8 cellular contexts compared by ENCODE assay signal in the genomic region with DNA sequence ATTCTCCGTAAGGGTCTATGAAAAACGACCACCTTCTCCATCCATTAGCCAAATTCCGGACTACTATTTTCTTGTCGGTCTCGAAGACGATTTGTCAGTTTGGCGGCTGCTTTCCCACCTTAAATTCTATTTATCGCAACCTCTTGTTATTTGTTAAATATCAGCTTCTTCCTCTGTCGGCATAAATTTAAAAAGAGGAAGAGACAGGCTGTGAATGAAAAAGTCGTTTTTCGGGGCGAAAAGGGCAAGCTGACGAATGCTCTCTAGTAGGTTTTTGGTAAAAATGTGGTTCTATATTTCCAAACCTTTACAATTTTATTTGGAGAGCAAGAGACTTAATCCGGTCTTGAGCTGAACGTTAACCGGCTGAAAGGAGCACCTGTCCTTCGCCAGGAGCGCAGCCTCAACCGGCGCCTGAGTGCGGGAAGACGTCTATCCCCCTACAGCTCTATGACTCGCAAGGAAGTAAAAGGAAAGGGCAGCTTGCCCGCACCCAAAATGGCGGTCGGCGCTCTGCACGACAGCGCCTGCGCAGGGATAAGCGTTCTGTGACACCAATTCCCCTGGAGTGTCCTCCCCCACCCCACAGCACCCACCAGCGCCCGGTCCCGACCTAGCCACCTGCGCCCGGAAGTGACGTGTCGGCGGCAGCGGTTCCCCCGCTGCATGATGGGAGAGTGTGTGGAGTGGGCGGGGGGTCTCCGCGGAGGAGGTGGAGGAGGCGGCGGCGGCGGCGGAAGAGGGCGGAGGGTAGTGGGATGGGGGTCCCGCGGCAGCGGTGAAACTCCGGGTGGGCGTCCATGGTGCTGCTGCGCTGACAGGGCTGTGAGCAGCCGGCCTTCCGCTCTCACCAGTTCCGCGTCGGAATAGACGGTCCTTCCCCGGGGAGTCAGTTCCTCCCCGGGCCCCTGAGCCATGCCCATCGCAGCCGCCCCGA. TPM values are rescaled to one million over a fixed set of nuclear protein-coding genes. Genes with fewer than 3 reads are reported as not detected.
DNase-seq lines count a peak whose midpoint lies in the region; ATAC-seq, FAIRE-seq and TF ChIP-seq lines count a peak whose summit lies in the region.

A gene with protein sequence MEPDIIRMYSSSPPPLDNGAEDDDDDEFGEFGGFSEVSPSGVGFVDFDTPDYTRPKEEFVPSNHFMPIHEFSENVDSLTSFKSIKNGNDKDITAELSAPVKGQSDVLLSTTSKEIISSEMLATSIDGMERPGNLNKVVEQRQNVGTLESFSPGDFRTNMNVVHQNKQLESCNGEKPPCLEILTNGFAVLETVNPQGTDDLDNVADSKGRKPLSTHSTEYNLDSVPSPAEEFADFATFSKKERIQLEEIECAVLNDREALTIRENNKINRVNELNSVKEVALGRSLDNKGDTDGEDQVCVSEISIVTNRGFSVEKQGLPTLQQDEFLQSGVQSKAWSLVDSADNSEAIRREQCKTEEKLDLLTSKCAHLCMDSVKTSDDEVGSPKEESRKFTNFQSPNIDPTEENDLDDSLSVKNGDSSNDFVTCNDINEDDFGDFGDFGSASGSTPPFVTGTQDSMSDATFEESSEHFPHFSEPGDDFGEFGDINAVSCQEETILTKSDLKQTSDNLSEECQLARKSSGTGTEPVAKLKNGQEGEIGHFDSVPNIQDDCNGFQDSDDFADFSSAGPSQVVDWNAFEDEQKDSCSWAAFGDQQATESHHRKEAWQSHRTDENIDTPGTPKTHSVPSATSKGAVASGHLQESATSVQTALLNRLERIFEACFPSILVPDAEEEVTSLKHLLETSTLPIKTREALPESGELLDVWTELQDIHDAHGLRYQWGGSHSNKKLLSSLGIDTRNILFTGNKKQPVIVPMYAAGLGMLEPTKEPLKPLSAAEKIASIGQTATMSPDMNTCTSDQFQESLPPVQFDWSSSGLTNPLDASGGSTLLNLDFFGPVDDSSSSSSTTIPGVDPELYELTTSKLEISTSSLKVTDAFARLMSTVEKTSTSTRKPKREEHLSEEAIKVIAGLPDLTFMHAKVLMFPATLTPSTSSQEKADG (plus strand): TSS at position 662 of the 937 bp plus-strand sequence. CDS start 27,147 bp downstream, outside the sequence.

- TF ChIP-seq CTCF in OCI-LY7 (conservative IDR thresholded peaks at IDR 0.05; ENCODE audit: low read length) (no peak), endothelial cell of umbilical vein (IDR thresholded peaks at IDR 0.05; ENCODE audit: extremely low read depth in 1 of 2, insufficient read depth in 1 of 2, low read depth in 1 of 2, low read length in 2 of 2) (no peak)

- CTCF ChIA-PET in OCI-LY7 (lab: Charles Lee; ENCODE audit: unreplicated experiment): interaction anchor here (0.7 to 1.1 kb wide), 3 partner anchors 9 to 122 kb away, joined by 3 read pairs; no protein-coding TSS in a partner anchor
- CTCF ChIA-PET in endothelial cell of umbilical vein (lab: Charles Lee): interaction anchor here (0.9 to 3.7 kb wide), 31 partner anchors 9 to 532 kb away, joined by 3 to 84 read pairs (median 6); partner anchors contain the start of genes CEP68 and SERTAD2

- H3K9me1 ChIP-seq in endothelial cell of umbilical vein (replicated peaks; ENCODE audit: control insufficient read depth, extremely low read depth, insufficient read depth, low read length): no peaks in the 10 kb centered on the region

- no peaks in the 10 kb centered on the region for H3K9me3 ChIP-seq in OCI-LY7 (ENCODE audit: low read length)
- H3K9me3 ChIP-seq in endothelial cell of umbilical vein (replicated peaks; ENCODE audit: control insufficient read depth, insufficient read depth, low read length): no peaks in the 10 kb centered on the region

- H3K36me3 ChIP-seq in OCI-LY7 (ENCODE audit: insufficient read depth, low read length) (peaks cover 12% of the 10 kb centered on the region), endothelial cell of umbilical vein (ENCODE audit: control insufficient read depth in 2 of 2, extremely low read depth in 1 of 2, insufficient read depth in 2 of 2, low read length in 2 of 2) (no peaks in the 10 kb centered on the region)

- BruUV-seq in OCI-LY7 (replicated peaks; lab: Mats Ljungman, UMichigan) (TSS peak; percentile 97), endothelial cell of umbilical vein (replicated peaks; lab: Mats Ljungman, UMichigan) (TSS peak; percentile 95)

- peak within 1 kb of the TSS; percentile 84 for H3K4me3 ChIP-seq in OCI-LY7 (ENCODE audit: low read depth, low read length, poor library complexity, severe bottlenecking)
- peak within 1 kb of the TSS; percentile 93 to 98 (median 97) for H3K4me3 ChIP-seq in endothelial cell of umbilical vein (replicated peaks in 1 of 3; ENCODE audit: insufficient read depth in 1 of 3, low read depth in 1 of 3, low read length in 3 of 3)

- peak within 1 kb of the TSS; percentile 91 for H3K9ac ChIP-seq in endothelial cell of umbilical vein (replicated peaks; ENCODE audit: extremely low read depth, insufficient read depth, low read length)

- ATAC-seq in GM21515 (IDR thresholded peaks at IDR 0.05; ENCODE audit: unreplicated experiment): peak; percentile 77

- peaks cover 44% of the 10 kb centered on the region for H3K79me2 ChIP-seq in OCI-LY7 (ENCODE audit: insufficient read depth, low read depth, low read length)
- H3K79me2 ChIP-seq in endothelial cell of umbilical vein (ENCODE audit: control insufficient read depth, insufficient read depth, low read length): peaks cover 37% of the 10 kb centered on the region

- H3K4me2 ChIP-seq in OCI-LY7 (ENCODE audit: low read length) (peak within 1 kb of the TSS; percentile 96), endothelial cell of umbilical vein (ENCODE audit: insufficient read depth, low read length) (peak within 1 kb of the TSS; percentile 100)

- H3K4me1 ChIP-seq in OCI-LY7 (ENCODE audit: insufficient read depth, low read length, poor library complexity, severe bottlenecking) (peaks cover 29% of the 10 kb centered on the region), endothelial cell of umbilical vein (ENCODE audit: control insufficient read depth, extremely low read depth, insufficient read depth, low read length) (peaks cover 12% of the 10 kb centered on the region)

- intact Hi-C loops in OCI-LY7 (cut with micrococcal nuclease; ENCODE audit: unreplicated experiment) (loop anchor here (1.0 to 10.0 kb wide), 5 partner anchors 101 to 508 kb away; no protein-coding TSS in a partner anchor), endothelial cell of umbilical vein (cut with micrococcal nuclease) (loop anchor here (1.0 to 10.0 kb wide), 13 partner anchors 31 to 1048 kb away; partner anchors contain the start of genes LGALSL and PELI1)

- H4K20me1 ChIP-seq in OCI-LY7 (ENCODE audit: insufficient read depth, low read length): peaks cover 21% of the 10 kb centered on the region; the same call in 1 of the 2 replicates
- no peaks in the 10 kb centered on the region for H4K20me1 ChIP-seq in endothelial cell of umbilical vein (replicated peaks; ENCODE audit: control insufficient read depth, extremely low read depth, insufficient read depth, low read length)

- TF ChIP-seq POLR2A in endothelial cell of umbilical vein (IDR thresholded peaks at IDR 0.05; ENCODE audit: low read depth, low read length): peak; percentile 46

- H3K9me2 ChIP-seq in OCI-LY7 (ENCODE audit: insufficient read depth, low read length): no peaks in the 10 kb centered on the region

- peak; percentile 93 for FAIRE-seq in endothelial cell of umbilical vein (lab: Jason Lieb, UNC)

- H3K27ac ChIP-seq in OCI-LY7 (ENCODE audit: low read depth, low read length, poor library complexity, severe bottlenecking): peak within 1 kb of the TSS; percentile 82
- peak within 1 kb of the TSS; percentile 82 for H3K27ac ChIP-seq in endothelial cell of umbilical vein (ENCODE audit: insufficient read depth, low read depth, low read length)

- dilution Hi-C loops in endothelial cell of umbilical vein (cut with MboI; ENCODE audit: extremely low pct_ligation_motif_present, low sequenced_read_pairs): no loop called here

- POLR2A ChIA-PET in OCI-LY7 (lab: Charles Lee) (interaction anchor here (0.7 to 2.2 kb wide), 17 partner anchors 9 to 336 kb away, joined by 3 to 18 read pairs (median 4); no protein-coding TSS in a partner anchor), endothelial cell of umbilical vein (lab: Charles Lee) (interaction anchor here (0.8 kb wide), 1 partner anchor 130 kb away, joined by 7 read pairs; the partner anchor contains the start of gene SERTAD2)

- DNase-seq in D341Med (ENCODE audit: low spot score): peak; percentile 97
- DNase-seq in HuH-7.5 (ENCODE audit: low spot score): peak; percentile 90
- peak; percentile 99 for DNase-seq in OCI-LY7 (ENCODE audit: low spot score)
- peak; percentile 98 for DNase-seq in activated T-cell treated with anti-CD3 and anti-CD28 coated beads for 1 hour (ENCODE audit: low read depth)
- DNase-seq in endothelial cell of umbilical vein (ENCODE audit: low read depth, low spot score): peak; percentile 100
- DNase-seq in middle frontal gyrus (ENCODE audit: extremely low spot score, low spot score): peak; percentile 98
- DNase-seq in stimulated activated CD8-positive, alpha-beta memory T cell treated with anti-CD3 and anti-CD28 coated beads, Interleukin-2, amount 100 ng/mL, for 48 hours (ENCODE audit: low read depth in 2 of 2): peak; percentile 98 to 99

- H2AFZ ChIP-seq in OCI-LY7 (ENCODE audit: low read length) (peak within 1 kb of the TSS; percentile 96), endothelial cell of umbilical vein (ENCODE audit: low read depth, low read length) (peak within 1 kb of the TSS; percentile 99)

- peaks cover 7 to 8% of the 10 kb centered on the region in 2 experiments for H3K27me3 ChIP-seq in endothelial cell of umbilical vein (ENCODE audit: control insufficient read depth in 2 of 2, insufficient read depth in 2 of 2, low read length in 2 of 2)

TF ChIP-seq in endothelial cell of umbilical vein, 7 proteins besides CTCF, POLR2A, EP300 and RAD21 (continues in another document):
- no peak for TF ChIP-seq EZH2 (IDR thresholded peaks at IDR 0.05; ENCODE audit: borderline replicate concordance, low read depth, low read length, severe bottlenecking)
- peak; percentile 5 for TF ChIP-seq FOS (IDR thresholded peaks at IDR 0.05; ENCODE audit: borderline replicate concordance, insufficient read depth, low read length)
- peak; percentile 70 for TF ChIP-seq POLR2AphosphoS5 (IDR thresholded peaks at IDR 0.05; ENCODE audit: insufficient read depth, low read depth, low read length)
- no peak for TF ChIP-seq JUN (IDR thresholded peaks at IDR 0.05; ENCODE audit: borderline replicate concordance, insufficient read depth, insufficient read length, low read depth)

RNA-seq across cellular contexts. Expression of the gene that starts here (rescaled TPM):
- 39.0 and 40.6 TPM in 2 replicates for total RNA-seq in OCI-LY7 (2014; rRNA removed; shearing (Covaris generic))
- total RNA-seq in OCI-LY7 (2022) (30.0 and 34.7 TPM in 2 replicates), endothelial cell of umbilical vein (15.3 and 16.7 TPM in 2 replicates)
- 6.0 and 6.9 TPM in 2 replicates for polyA plus RNA-seq in endothelial cell of umbilical vein
- 9.8 and 12.0 TPM in 2 replicates for polyA plus RNA-seq in endothelial cell of umbilical vein (2011; cell fraction: cytosol; rRNA removed)
- 8.4 and 11.0 TPM in 2 replicates for polyA plus RNA-seq in endothelial cell of umbilical vein (2011; cell fraction: nucleus; rRNA removed)
- polyA plus RNA-seq in endothelial cell of umbilical vein (2012): 14.2 and 16.8 TPM in 2 replicates
- polyA minus RNA-seq in endothelial cell of umbilical vein: 10.0 and 10.5 TPM in 2 replicates
- 12.7 TPM for polyA minus RNA-seq in endothelial cell of umbilical vein (2011; cell fraction: cytosol; rRNA and poly(A)+ RNA removed)
- 7.0 and 11.5 TPM in 2 replicates for polyA minus RNA-seq in endothelial cell of umbilical vein (2011; cell fraction: nucleus; rRNA and poly(A)+ RNA removed)

Comparison
In these comparisons a context has a peak if more than half of its experiments do, and no peak if none do; other contexts are left out.
1. Peak in every context shown above with its lines: DNase-seq, ATAC-seq, H3K4me3 ChIP-seq and H3K27ac ChIP-seq.